8 cellular contexts compared by ENCODE assay signal in genomic region chr17:43393944-43394482, GRCh38. TPM values are rescaled to one million over a fixed set of nuclear protein-coding genes. Genes with fewer than 3 reads are reported as not detected.
DNase-seq lines count a peak whose midpoint lies in the region; ATAC-seq lines count a peak whose summit lies in the region.

No MANE protein-coding gene starts in this region.

- ATAC-seq in left lobe of liver: peak; percentile 68
- ATAC-seq in GM21423 (IDR thresholded peaks at IDR 0.05; ENCODE audit: unreplicated experiment): no peak

- in situ Hi-C loops in HAP-1 (cut with MboI; ENCODE audit: low sequenced_read_pairs): no loop called here

- peak overlapping the region; percentile 81 for H3K27ac ChIP-seq in cingulate gyrus (ENCODE audit: low read depth, low read length)

- peaks cover 8% of the 10 kb centered on the region for H3K4me1 ChIP-seq in HAP-1

- no peaks in the 10 kb centered on the region; the same call in 1 of the 2 replicates for H3K9me3 ChIP-seq in HAP-1

- H3K36me3 ChIP-seq in HAP-1 (replicated peaks): no peaks in the 10 kb centered on the region

- no peaks in the 10 kb centered on the region; the same call in 1 of the 2 replicates for H3K27me3 ChIP-seq in HAP-1 (ENCODE audit: low read depth)

- DNase-seq in AG08396 (ENCODE audit: low spot score) (peak; percentile 85), HAP-1 (ENCODE audit: low spot score in 2 of 2) (peak; percentile 77 to 94), NCI-H524 (lab: John Stamatoyannopoulos, UW) (peak; percentile 87 to 91), left lobe of liver (ENCODE audit: low spot score) (peak; percentile 88)
- peak; percentile 95 for DNase-seq in activated CD4-positive, alpha-beta T cell treated with anti-CD3 and anti-CD28 coated beads for 48 hours
- DNase-seq in stimulated activated CD4-positive, alpha-beta T cell treated with anti-CD3 and anti-CD28 coated beads, Interleukin-2, amount 100 ng/mL, for 24 hours: peak; percentile 94 to 95

- H3K4me3 ChIP-seq in HAP-1: no peak overlapping the region

RNA-seq across cellular contexts. Expression of gene ARL4D, which starts 4.8 kb away (rescaled TPM):
- 15.4 TPM for total RNA-seq in left lobe of liver
